Comparison of ENCODE assay signal across 8 cellular contexts in the genomic region with DNA sequence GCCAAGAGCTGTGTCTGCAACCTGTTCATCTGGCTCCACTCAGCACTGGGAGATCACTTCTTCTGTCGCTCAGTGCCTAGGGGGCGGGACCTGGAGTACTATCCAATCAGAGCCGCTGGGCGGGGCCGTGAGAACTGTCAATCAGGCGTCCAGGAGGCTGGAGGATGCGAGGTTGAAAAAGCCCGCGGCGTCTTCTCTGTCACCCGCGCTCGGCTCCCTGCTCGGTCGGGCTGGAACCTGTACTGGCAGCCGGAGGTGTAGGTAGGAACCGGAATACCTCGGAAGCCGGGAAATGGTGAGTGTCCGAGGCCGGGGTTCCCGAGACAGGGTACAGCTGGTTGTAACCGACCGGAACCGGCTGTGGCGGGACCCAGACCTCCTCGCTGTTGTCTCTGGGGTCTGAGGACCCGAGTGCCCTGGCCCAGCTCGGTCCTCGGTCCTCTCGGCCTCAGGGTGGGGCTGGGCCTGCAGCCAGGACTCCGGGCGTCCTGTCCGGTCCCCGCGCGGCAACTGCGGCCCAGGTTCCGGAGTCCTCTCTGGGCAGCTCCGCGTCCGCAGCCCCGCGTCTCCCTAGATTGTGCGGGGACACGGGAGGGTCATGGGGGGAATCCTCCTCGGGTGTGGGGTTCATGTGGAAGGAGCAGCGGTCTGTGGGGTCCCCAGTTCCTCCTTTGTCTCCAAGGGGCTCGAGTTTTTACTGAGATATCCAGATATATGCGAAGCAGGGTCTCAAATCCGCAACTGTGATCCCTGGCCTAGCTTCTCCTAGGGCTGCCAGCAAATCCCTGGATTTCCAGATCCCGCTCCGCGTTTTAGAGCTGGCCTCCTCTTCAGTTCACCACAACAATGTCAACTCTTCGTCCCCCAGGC. TPM values are rescaled to one million over a fixed set of nuclear protein-coding genes. Genes with fewer than 3 reads are reported as not detected.
DNase-seq lines count a peak whose midpoint lies in the region; ATAC-seq and TF ChIP-seq lines count a peak whose summit lies in the region.

No MANE protein-coding gene starts in this region.

- CTCF ChIA-PET in activated CD8-positive, alpha-beta T cell treated with anti-CD3 and anti-CD28 coated beads for 36 hours (lab: Charles Lee) = interaction anchor here (0.9 to 1.4 kb wide), 2 partner anchors 79 to 158 kb away, joined by 3 to 4 read pairs; no protein-coding TSS in a partner anchor

- ATAC-seq in GM19351 (IDR thresholded peaks at IDR 0.05; ENCODE audit: unreplicated experiment) (peak; percentile 90), HG03521 (IDR thresholded peaks at IDR 0.05; ENCODE audit: unreplicated experiment) (peak; percentile 95)
- peak; percentile 100 for ATAC-seq in activated CD8-positive, alpha-beta T cell treated with anti-CD3 and anti-CD28 coated beads for 36 hours

- POLR2A ChIA-PET in activated CD8-positive, alpha-beta T cell treated with anti-CD3 and anti-CD28 coated beads for 36 hours (lab: Charles Lee) = interaction anchor here (0.6 to 1.0 kb wide), 5 partner anchors 15 to 289 kb away, joined by 3 to 4 read pairs (median 3); no protein-coding TSS in a partner anchor

- intact Hi-C loops in activated CD8-positive, alpha-beta T cell treated with anti-CD3 and anti-CD28 coated beads for 36 hours (cut with micrococcal nuclease) = no loop called here

- H3K27me3 Mint-ChIP-seq in activated CD8-positive, alpha-beta T cell treated with anti-CD3 and anti-CD28 coated beads for 36 hours = peaks cover 8% of the 10 kb centered on the region

- no peaks in the 10 kb centered on the region for H3K4me1 ChIP-seq in BE2C

- no peaks in the 10 kb centered on the region for H3K4me1 Mint-ChIP-seq in activated CD8-positive, alpha-beta T cell treated with anti-CD3 and anti-CD28 coated beads for 36 hours (ENCODE audit: low read depth)

- no peaks in the 10 kb centered on the region for H3K36me3 Mint-ChIP-seq in activated CD8-positive, alpha-beta T cell treated with anti-CD3 and anti-CD28 coated beads for 36 hours (ENCODE audit: low read depth)

- DNase-seq in BE2C (peak; percentile 98), NCI-H69 (lab: John Stamatoyannopoulos, UW) (peak; percentile 99), lung microvascular endothelial cell (ENCODE audit: low read depth in 2 of 2) (peak; percentile 91 to 92)
- peak; percentile 99 for DNase-seq in activated CD8-positive, alpha-beta T cell treated with anti-CD3 and anti-CD28 coated beads for 36 hours
- peak; percentile 79 for DNase-seq in effector CD8-positive, alpha-beta T cell (lab: John Stamatoyannopoulos, UW)
- peak; percentile 84 to 97 (median 85) for DNase-seq in stimulated activated CD4-positive, alpha-beta T cell treated with anti-CD3 and anti-CD28 coated beads, TNF-alpha, amount 100 ng/mL, for 24 hours (ENCODE audit: low read depth in 3 of 3)

- H3K27me3 ChIP-seq in BE2C = no peaks in the 10 kb centered on the region

- no peak for TF ChIP-seq CTCF in BE2C (IDR thresholded peaks at IDR 0.05; ENCODE audit: low read depth, low read length)
- no peak for TF ChIP-seq CTCF in activated CD8-positive, alpha-beta T cell treated with anti-CD3 and anti-CD28 coated beads for 36 hours (IDR thresholded peaks at IDR 0.05)

- H3K9me3 ChIP-seq in BE2C = no peaks in the 10 kb centered on the region

- H3K27ac Mint-ChIP-seq in activated CD8-positive, alpha-beta T cell treated with anti-CD3 and anti-CD28 coated beads for 36 hours = no peak overlapping the region

- H3K36me3 ChIP-seq in BE2C = peaks cover 7% of the 10 kb centered on the region

- H3K9me3 Mint-ChIP-seq in activated CD8-positive, alpha-beta T cell treated with anti-CD3 and anti-CD28 coated beads for 36 hours = peaks cover 3% of the 10 kb centered on the region

- H3K4me3 ChIP-seq in BE2C (ENCODE audit: low read depth, low read length) = peak overlapping the region; percentile 96

- H3K4me3 Mint-ChIP-seq in activated CD8-positive, alpha-beta T cell treated with anti-CD3 and anti-CD28 coated beads for 36 hours = peak overlapping the region; percentile 79

RNA-seq across cellular contexts. Expression of a gene that starts 42.6 kb away (rescaled TPM):
- polyA plus RNA-seq in BE2C (2012; ENCODE audit: insufficient read depth, insufficient read length, low read depth) = 9.6 TPM
- 1 to 10 TPM; 6.1 to 6.5 TPM for total RNA-seq in activated CD8-positive, alpha-beta T cell treated with anti-CD3 and anti-CD28 coated beads for 36 hours
- 16.8 and 24.0 TPM in 2 replicates for total RNA-seq in lung microvascular endothelial cell

Comparison
In these comparisons a context has a peak if more than half of its experiments do, and no peak if none do; other contexts are left out.
1. Peak in every context shown above with its lines: DNase-seq, ATAC-seq and H3K4me3 ChIP-seq.